ENCODE assay signal across 24 cellular contexts in genomic region chr12:116257826-116258225, GRCh38. TPM values are rescaled to one million over a fixed set of nuclear protein-coding genes. Genes with fewer than 3 reads are reported as not detected.
DNase-seq lines count a peak whose midpoint lies in the region; ATAC-seq, FAIRE-seq and TF ChIP-seq lines count a peak whose summit lies in the region.
"Had no signal": no experiment of that assay in that cellular context is flagged by ENCODE, and none has a peak within 500 bp of the region (broad histone marks: within the 10 kb centered on the region; RNA-seq: fewer than 3 reads in every experiment).

No MANE protein-coding gene starts in this region.

- 92% methylated on average over 1 of the region's 3 CpGs for WGBS in HUES64
- WGBS in K562 (ENCODE audit: insufficient coverage, low coverage, missing lambda C conversion rate): 35% methylated on average over 3 of the region's 3 CpGs
- WGBS in testis, 2 donors: 47 to 54% methylated on average over 3 of the region's 3 CpGs

- no peak for ATAC-seq in K562
- ATAC-seq in naive B cell (ENCODE audit: low read depth in 2 of 2): no peak

- H3K36me3 Mint-ChIP-seq in naive B cell: no peaks in the 10 kb centered on the region

- POLR2A ChIA-PET in K562 (lab: Yijun Ruan, JAX): interaction anchor here (0.8 to 1.7 kb wide), 6 partner anchors 9 to 74 kb away, joined by 3 to 8 read pairs (median 4); no protein-coding TSS in a partner anchor

- peaks cover 47 to 88% (median 77%) of the 10 kb centered on the region in 3 donors for H3K4me1 Mint-ChIP-seq in naive B cell

- no peak overlapping the region for H3K4me2 ChIP-seq in K562 (ENCODE audit: insufficient read depth, low read length)

- H3K4me3 Mint-ChIP-seq in naive B cell: peak overlapping the region in 2 of 8 donors; percentile 4 to 12
- H3K4me3 Mint-ChIP-seq: activated CD4-positive, alpha-beta T cell treated with anti-CD3 and anti-CD28 coated beads, Interleukin-2, amount 10 ng/mL, durations not matched to agents 7 days and 5 days; activated naive CD4-positive, alpha-beta T cell treated with anti-CD3 and anti-CD28 coated beads, Interleukin-2, amount 10 ng/mL, durations not matched to agents 7 days and 5 days; endodermal cell; T-helper 2 cell treated with Interferon-gamma antibody and Interleukin-4, amounts not matched to agents 5 μg/mL and 100 μg/mL, for 36 hours had no signal

- in situ Hi-C loops in K562 (cut with MboI): no loop called here

- H3K27me3 Mint-ChIP-seq in naive B cell: no peaks in the 10 kb centered on the region
- H3K27me3 Mint-ChIP-seq: activated CD4-positive, alpha-beta T cell treated with anti-CD3 and anti-CD28 coated beads, Interleukin-2, amount 10 ng/mL, durations not matched to agents 7 days and 5 days; activated naive CD4-positive, alpha-beta T cell treated with anti-CD3 and anti-CD28 coated beads, Interleukin-2, amount 10 ng/mL, durations not matched to agents 7 days and 5 days; CD4-positive, alpha-beta memory T cell; naive thymus-derived CD4-positive, alpha-beta T cell had no signal

- no peaks in the 10 kb centered on the region for H3K36me3 ChIP-seq in HUES64 (ENCODE audit: insufficient read depth, low read length)
- no peaks in the 10 kb centered on the region for H3K36me3 ChIP-seq in K562 (ENCODE audit: control insufficient read depth, insufficient read depth, low read length)
- no peaks in the 10 kb centered on the region for H3K36me3 ChIP-seq in testis (ENCODE audit: low read depth, missing control alignments)
- H3K36me3 ChIP-seq: spleen, WERI-Rb-1 had no signal

- TF ChIP-seq EP300 in K562 (IDR thresholded peaks at IDR 0.05; ENCODE audit: low read length): no peak

- H3K9me3 ChIP-seq in HUES64 (ENCODE audit: insufficient read depth, low read depth, low read length): no peaks in the 10 kb centered on the region
- H3K9me3 ChIP-seq in K562 (replicated peaks; ENCODE audit: control insufficient read depth, insufficient read depth, low read depth, low read length): no peaks in the 10 kb centered on the region
- H3K9me3 ChIP-seq in testis: no peaks in the 10 kb centered on the region
- H3K9me3 ChIP-seq: spleen had no signal

- peaks cover 27% of the 10 kb centered on the region for H4K20me1 ChIP-seq in K562 (replicated peaks; ENCODE audit: control insufficient read depth, insufficient read depth, low read length)

- TF ChIP-seq CTCF in K562 (IDR thresholded peaks at IDR 0.05 in 2 of 3, conservative IDR thresholded peaks at IDR 0.05 in 1 of 3; ENCODE audit: insufficient read depth in 2 of 3, low read depth in 1 of 3, low read length in 3 of 3) (no peak), testis (IDR thresholded peaks at IDR 0.05) (no peak)

- peak overlapping the region in 4 of 6 donors; percentile 15 to 53 (median 34) for H3K27ac Mint-ChIP-seq in naive B cell
- H3K27ac Mint-ChIP-seq: activated CD4-positive, alpha-beta T cell treated with anti-CD3 and anti-CD28 coated beads, Interleukin-2, amount 10 ng/mL, durations not matched to agents 7 days and 5 days; activated naive CD4-positive, alpha-beta T cell treated with anti-CD3 and anti-CD28 coated beads, Interleukin-2, amount 10 ng/mL, durations not matched to agents 7 days and 5 days; T-helper 2 cell treated with Interferon-gamma antibody and Interleukin-4, amounts not matched to agents 5 μg/mL and 100 μg/mL, for 36 hours had no signal

- TF ChIP-seq POLR2A in K562 (conservative IDR thresholded peaks at IDR 0.05) (no peak), testis (IDR thresholded peaks at IDR 0.05) (no peak)

- TF ChIP-seq RAD21 in K562 (CRISPR knock-in tag; conservative IDR thresholded peaks at IDR 0.05 in 1 of 2, IDR thresholded peaks at IDR 0.05 in 1 of 2): no peak

- H3K79me2 ChIP-seq in K562 (ENCODE audit: control insufficient read depth, insufficient read depth, low read length): peaks cover 99% of the 10 kb centered on the region

- H3K9me3 Mint-ChIP-seq in naive B cell: peaks cover 0 to 3% (median 0%) of the 10 kb centered on the region in 7 donors
- H3K9me3 Mint-ChIP-seq: T-helper 2 cell treated with Interferon-gamma antibody and Interleukin-4, amounts not matched to agents 5 μg/mL and 100 μg/mL, for 36 hours had no signal

- intact Hi-C loops in K562 (cut with micrococcal nuclease): no loop called here
- intact Hi-C loops in testis (cut with DNase I; ENCODE audit: low total_unique reads): no loop called here

- H3K4me1 ChIP-seq in HUES64 (ENCODE audit: insufficient read depth, low read length) (peaks cover 29% of the 10 kb centered on the region), K562 (replicated peaks in 1 of 2; ENCODE audit: control insufficient read depth in 2 of 2, insufficient read depth in 2 of 2, low read length in 2 of 2) (peaks cover 0 to 14% of the 10 kb centered on the region in 2 experiments; a peak in 3 of 5 replicates), testis (peaks cover 12% of the 10 kb centered on the region)

- no TSS peak for BruUV-seq in K562 (replicated peaks; lab: Mats Ljungman, UMichigan)

- H3K27ac ChIP-seq in HUES64 (ENCODE audit: low read depth, low read length): peak overlapping the region; percentile 33; the same call in 1 of the 2 replicates
- peak overlapping the region; percentile 12; the same call in 1 of the 3 replicates for H3K27ac ChIP-seq in K562 (ENCODE audit: extremely low read depth, low read depth, low read length)
- peak overlapping the region; percentile 5 to 50 for H3K27ac ChIP-seq in testis
- H3K27ac ChIP-seq: WERI-Rb-1 had no signal

- no peaks in the 10 kb centered on the region for H3K9me1 ChIP-seq in K562 (ENCODE audit: control insufficient read depth, insufficient read depth, low read length)

- FAIRE-seq in K562 (lab: Jason Lieb, UNC) (peak; percentile 32), frontal cortex (lab: Jason Lieb, UNC) (no peak)
- FAIRE-seq: GM18507 had no signal

- no peak overlapping the region for H3K4me3 ChIP-seq in HUES64 (ENCODE audit: low read length)
- H3K4me3 ChIP-seq in K562: no peak overlapping the region
- no peak overlapping the region for H3K4me3 ChIP-seq in testis
- H3K4me3 ChIP-seq: spleen had no signal

- H3K27me3 ChIP-seq in HUES64 (ENCODE audit: insufficient read depth, low read length) (no peaks in the 10 kb centered on the region), K562 (ENCODE audit: control insufficient read depth in 2 of 2, insufficient read depth in 2 of 2, low read length in 2 of 2) (no peaks in the 10 kb centered on the region), testis (no peaks in the 10 kb centered on the region)
- H3K27me3 ChIP-seq: spleen had no signal

- DNase-seq in K562 (ENCODE audit: extremely low read depth in 1 of 4, low spot score in 3 of 4): no peak
- no peak for DNase-seq in naive B cell
- no peak for DNase-seq in testis
- no peak for DNase-seq in AG08396 (ENCODE audit: low spot score)
- no peak for DNase-seq in NCI-H345 (lab: John Stamatoyannopoulos, UW)
- DNase-seq in frontal cortex (ENCODE audit: low spot score in 2 of 2): no peak
- DNase-seq: activated CD4-positive, alpha-beta T cell treated with anti-CD3 and anti-CD28 coated beads, Interleukin-2, amount 10 ng/mL, durations not matched to agents 7 days and 5 days; activated naive CD4-positive, alpha-beta T cell treated with anti-CD3 and anti-CD28 coated beads, Interleukin-2, amount 10 ng/mL, durations not matched to agents 7 days and 5 days; activated T-cell treated with anti-CD3 and anti-CD28 coated beads, Interleukin-2, amount 50 U/mL, for 48 hours; amniotic stem cell; CD4-positive, alpha-beta memory T cell; endodermal cell; hypothalamus; Karpas-422; MV-4-11; naive thymus-derived CD4-positive, alpha-beta T cell; NCI-H146; NCI-H2107; nucleus accumbens; spleen; WERI-Rb-1 had no signal

- no peak overlapping the region for H3K9ac ChIP-seq in HUES64 (ENCODE audit: low read depth, low read length)
- no peak overlapping the region for H3K9ac ChIP-seq in K562 (ENCODE audit: insufficient read depth in 1 of 2, low read depth in 2 of 2, low read length in 2 of 2)

- CTCF ChIA-PET in K562 (lab: Yijun Ruan, JAX; ENCODE audit: low intra/inter-chr PET ratio): no interaction called here

- no peak overlapping the region for H2AFZ ChIP-seq in K562 (ENCODE audit: low read depth, low read length)

TF ChIP-seq in K562, 482 proteins besides CTCF, POLR2A, EP300 and RAD21 (continues in another document):
- TF ChIP-seq ZNF655 (CRISPR knock-in tag; IDR thresholded peaks at IDR 0.05) (no peak), MEF2A (IDR thresholded peaks at IDR 0.05; ENCODE audit: control insufficient read depth, low read depth, low read length) (no peak)

RNA-seq across cellular contexts. Expression of gene MED13L, which starts 19.7 kb away (rescaled TPM):
- polyA plus RNA-seq in HUES64 (2013, experiment 1 of 2): 17.3 TPM
- 20.0 TPM for polyA plus RNA-seq in HUES64 (2013, experiment 2 of 2)
- total RNA-seq in K562 (2011; cell fraction: chromatin; rRNA removed; ENCODE audit: low replicate concordance): 259 and 607 TPM in 2 replicates
- total RNA-seq in K562 (2011; cell fraction: nucleolus; rRNA removed): 97.6 and 127 TPM in 2 replicates
- 277 and 397 TPM in 2 replicates for total RNA-seq in K562 (2011; cell fraction: nucleoplasm; rRNA removed)
- total RNA-seq in K562 (2014; rRNA removed) (29.3 and 32.5 TPM in 2 replicates), K562 (2014; rRNA removed; fragmentation: Illumina TruSeq; extraction: Trizol) (71.9 and 82.3 TPM in 2 replicates), K562 (2015; rRNA removed; fragmentation: Illumina TruSeq; extraction: Trizol) (70.1 and 70.8 TPM in 2 replicates), K562 (2021) (76.9 and 90.3 TPM in 2 replicates), testis (100 to 1,000 TPM; 133 to 173 TPM), frontal cortex (164 TPM)
- polyA plus RNA-seq in K562 (2011; rRNA removed) (45.8 and 48.0 TPM in 2 replicates), K562 (2014; fragmentation: Illumina TruSeq; extraction: Trizol) (34.0 and 36.9 TPM in 2 replicates), K562 (2014; fragmentation: Nextera tagmentation; extraction: Ambion mirVana) (10 to 100 TPM; 13.4 to 22.0 TPM), K562 (2014; rRNA removed) (25.7 and 26.8 TPM in 2 replicates), naive B cell (ENCODE audit: low read depth in 6 of 6) (10 to 100 TPM; 12.5 to 19.2 (median 16.2) TPM), testis (ENCODE audit: insufficient read depth, low read depth, low replicate concordance) (56.4 TPM)
- 26.1 and 36.3 TPM in 2 replicates for polyA plus RNA-seq in K562 (2011; cell fraction: cytosol; rRNA removed)
- 102 and 117 TPM in 2 replicates for polyA plus RNA-seq in K562 (2011; cell fraction: nucleus; rRNA removed)
- 29.2 and 39.4 TPM in 2 replicates for polyA plus RNA-seq in K562 (2012)
- polyA minus RNA-seq in K562 (2011; rRNA and poly(A)+ RNA removed): 279 and 322 TPM in 2 replicates
- 59.1 and 73.6 TPM in 2 replicates for polyA minus RNA-seq in K562 (2011; cell fraction: cytosol; rRNA and poly(A)+ RNA removed)
- polyA minus RNA-seq in K562 (2011; cell fraction: nucleus; rRNA and poly(A)+ RNA removed): 174 and 313 TPM in 2 replicates
